8 cellular contexts compared by ENCODE assay signal in genomic region chr3:195162033-195162669, GRCh38.
A peak's percentile ranks its signal among the peaks of the same experiment; 100 is the strongest.
DNase-seq lines count a peak whose midpoint lies in the region; ATAC-seq and TF ChIP-seq lines count a peak whose summit lies in the region.

No MANE protein-coding gene starts in this region.

- peaks cover 5% of the 10 kb centered on the region for H3K79me2 ChIP-seq in hepatocyte

- H3K36me3 ChIP-seq in hepatocyte (replicated peaks; ENCODE audit: insufficient read depth, low read depth) (no peaks in the 10 kb centered on the region), aorta (ENCODE audit: control insufficient read depth in 1 of 2, insufficient read depth in 2 of 2, low read length in 1 of 2) (no peaks in the 10 kb centered on the region)

- DNase-seq in AG08395 (ENCODE audit: low spot score): peak; percentile 17
- peak; percentile 52 to 83 for DNase-seq in NOMO-1 (lab: John Stamatoyannopoulos, UW; ENCODE audit: unreplicated experiment in 2 of 2)
- DNase-seq in hepatocyte (ENCODE audit: low spot score): no peak
- no peak for DNase-seq in aorta
- no peak for DNase-seq in NK-92 treated with Interleukin-12 subunit alpha and Interleukin-12 subunit beta, amount 100 ng/mL, for 24 hours (lab: John Stamatoyannopoulos, UW)
- no peak for DNase-seq in HEK293T (ENCODE audit: extremely low spot score)
- DNase-seq in stimulated activated CD4-positive, alpha-beta T cell treated with anti-CD3 and anti-CD28 coated beads, Interleukin-15, amount 100 ng/mL, for 24 hours: no peak

- H4K20me1 ChIP-seq in hepatocyte (ENCODE audit: insufficient read depth, poor library complexity, severe bottlenecking): no peaks in the 10 kb centered on the region

- no peak overlapping the region for H3K4me2 ChIP-seq in hepatocyte

- peak overlapping the region; percentile 1 for H3K27ac ChIP-seq in hepatocyte
- H3K27ac ChIP-seq in aorta (ENCODE audit: low read depth in 1 of 2, low read length in 2 of 2): no peak overlapping the region

- no peak for TF ChIP-seq CTCF in hepatocyte (IDR thresholded peaks at IDR 0.05; ENCODE audit: poor library complexity)

- POLR2A ChIA-PET in HEK293T (lab: Yijun Ruan, JAX): no interaction called here

- H3K9me3 ChIP-seq in hepatocyte (ENCODE audit: low read depth) (no peaks in the 10 kb centered on the region), aorta (ENCODE audit: control insufficient read depth, low read length) (no peaks in the 10 kb centered on the region)

- intact Hi-C loops in aorta (cut with DNase I): no loop called here

- H3K27me3 ChIP-seq in hepatocyte (no peaks in the 10 kb centered on the region), aorta (ENCODE audit: control insufficient read depth in 1 of 2, insufficient read depth in 2 of 2, low read length in 1 of 2) (no peaks in the 10 kb centered on the region)

- no peak overlapping the region for H3K4me3 ChIP-seq in hepatocyte
- no peak overlapping the region for H3K4me3 ChIP-seq in aorta (ENCODE audit: low read length in 2 of 2)

- 74% methylated on average over 15 of the region's 15 CpGs for WGBS in hepatocyte (ENCODE audit: low lambda C conversion rate, missing lambda C conversion rate)
- WGBS in aorta, 2 donors: 63 to 70% methylated on average over 15 of the region's 15 CpGs

- CTCF ChIA-PET in HEK293T (lab: Yijun Ruan, JAX): interaction anchor here (0.6 kb wide), 1 partner anchor 568 kb away, joined by 4 read pairs; no protein-coding TSS in a partner anchor

- peak; percentile 23 for ATAC-seq in GM19468 (IDR thresholded peaks at IDR 0.05; ENCODE audit: extremely low read depth, unreplicated experiment)
- ATAC-seq in aorta (ENCODE audit: low FRiP score): peak; percentile 67

- no peaks in the 10 kb centered on the region for H3K9me2 ChIP-seq in hepatocyte (replicated peaks; ENCODE audit: insufficient read depth)

- no peak overlapping the region for H2AFZ ChIP-seq in hepatocyte

- H3K4me1 ChIP-seq in hepatocyte (ENCODE audit: insufficient read depth) (peaks cover 29% of the 10 kb centered on the region), aorta (ENCODE audit: control insufficient read depth in 1 of 2, insufficient read depth in 2 of 2, low read length in 2 of 2) (no peaks in the 10 kb centered on the region)

TF ChIP-seq in HEK293T, 16 proteins besides CTCF, POLR2A, EP300 and RAD21:
- no peak for TF ChIP-seq L3MBTL2 (conservative IDR thresholded peaks at IDR 0.05)
- TF ChIP-seq FOXM1 (IDR thresholded peaks at IDR 0.05; ENCODE audit: borderline replicate concordance): no peak
- no peak for TF ChIP-seq FOXA1 (IDR thresholded peaks at IDR 0.05)
- no peak for TF ChIP-seq SUZ12 (IDR thresholded peaks at IDR 0.05)
- TF ChIP-seq ARNT (IDR thresholded peaks at IDR 0.05): no peak
- TF ChIP-seq ELF4 (IDR thresholded peaks at IDR 0.05): no peak
- no peak for TF ChIP-seq FOXK2 (IDR thresholded peaks at IDR 0.05)
- TF ChIP-seq HDGF (IDR thresholded peaks at IDR 0.05; ENCODE audit: borderline replicate concordance): no peak
- no peak for TF ChIP-seq CTBP1 (IDR thresholded peaks at IDR 0.05; ENCODE audit: borderline replicate concordance)
- TF ChIP-seq SP1 (IDR thresholded peaks at IDR 0.05): no peak
- TF ChIP-seq NFRKB (IDR thresholded peaks at IDR 0.05): no peak
- no peak for TF ChIP-seq BHLHE40 (IDR thresholded peaks at IDR 0.05; ENCODE audit: borderline replicate concordance)
- TF ChIP-seq LEF1 (IDR thresholded peaks at IDR 0.05; ENCODE audit: borderline replicate concordance): no peak
- TF ChIP-seq ZNF384 (IDR thresholded peaks at IDR 0.05): no peak
- TF ChIP-seq PKNOX1 (IDR thresholded peaks at IDR 0.05): no peak
- no peak for TF ChIP-seq TARDBP (IDR thresholded peaks at IDR 0.05)
TF ChIP-seq in HEK293T: peak in this region for 0.

Comparison
In these comparisons a context has a peak if more than half of its experiments do, and no peak if none do; other contexts are left out.
1. DNase-seq: peak in AG08395 (single experiment) and NOMO-1 (2 of 2); none in hepatocyte (single experiment), aorta (0 of 2), NK-92 treated with Interleukin-12 subunit alpha and Interleukin-12 subunit beta, amount 100 ng/mL, for 24 hours (single experiment), HEK293T (single experiment) and stimulated activated CD4-positive, alpha-beta T cell treated with anti-CD3 and anti-CD28 coated beads, Interleukin-15, amount 100 ng/mL, for 24 hours (single experiment).